In the genomic region with DNA sequence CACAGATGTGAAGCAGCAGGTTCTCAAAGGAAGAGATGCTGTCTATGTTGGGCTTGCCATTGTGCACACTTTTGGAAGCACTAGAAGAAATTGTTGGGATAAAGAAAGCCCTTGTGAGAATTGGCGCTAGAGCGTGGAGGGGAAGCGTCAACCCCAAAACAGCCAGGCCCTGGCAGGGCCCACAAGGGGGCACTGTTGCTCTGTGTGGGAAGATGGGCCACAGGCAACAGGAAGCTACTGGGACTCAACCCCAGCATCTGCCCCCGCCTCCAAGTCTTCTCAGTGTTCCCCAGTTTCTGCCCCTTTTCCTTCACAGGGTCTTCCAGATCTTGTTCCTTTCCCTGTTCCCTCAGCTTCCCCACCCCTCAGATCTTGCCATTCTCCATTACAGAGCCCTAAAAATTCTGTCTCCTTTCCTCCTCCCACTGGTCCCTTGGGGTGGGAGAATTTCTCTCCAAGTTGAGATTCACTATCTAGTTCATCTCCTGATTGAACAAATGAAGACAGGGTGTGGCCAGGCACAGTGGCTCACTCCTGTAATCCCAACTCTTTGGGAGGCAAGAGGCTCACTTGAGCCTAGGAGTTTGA, we compare ENCODE assay signal across 8 cellular contexts.
A peak's percentile ranks its signal among the peaks of the same experiment; 100 is the strongest.
DNase-seq lines count a peak whose midpoint lies in the region; ATAC-seq and TF ChIP-seq lines count a peak whose summit lies in the region.

No MANE protein-coding gene starts in this region.

- DNase-seq in GDM1 (lab: John Stamatoyannopoulos, UW) (peak; percentile 32), H4 (ENCODE audit: low spot score) (peak; percentile 37), NCI-H2107 (lab: John Stamatoyannopoulos, UW) (peak; percentile 1), mesothelial cell of epicardium (ENCODE audit: low spot score in 2 of 2, unreplicated experiment in 2 of 2) (no peak)
- peak; percentile 70 to 74 for DNase-seq in activated CD4-positive, alpha-beta T cell treated with anti-CD3 and anti-CD28 coated beads, Interleukin-2, amount 50 U/mL, for 48 hours
- DNase-seq in effector memory CD8-positive, alpha-beta T cell: peak; percentile 24 to 35 (median 27)
- DNase-seq in stimulated activated naive B cell treated with anti-CD40 and anti-IgM and Interleukin-4, amounts not matched to agents 10 μg/mL and 1 μg/mL and 100 μg/mL, for 72 hours: peak; percentile 40

- H3K27me3 Mint-ChIP-seq in effector memory CD8-positive, alpha-beta T cell: peaks cover 5 to 14% of the 10 kb centered on the region in 2 donors
- H3K27me3 Mint-ChIP-seq in mesothelial cell of epicardium (ENCODE audit: low read depth): peaks cover 3% of the 10 kb centered on the region
- H3K27me3 Mint-ChIP-seq in stimulated activated naive B cell treated with anti-CD40 and anti-IgM and Interleukin-4, amounts not matched to agents 10 μg/mL and 1 μg/mL and 100 μg/mL, for 72 hours: peaks cover 7 to 27% of the 10 kb centered on the region in 2 donors

- no peaks in the 10 kb centered on the region for H3K4me1 Mint-ChIP-seq in effector memory CD8-positive, alpha-beta T cell (ENCODE audit: low read depth in 2 of 2)
- no peaks in the 10 kb centered on the region for H3K4me1 Mint-ChIP-seq in mesothelial cell of epicardium
- no peaks in the 10 kb centered on the region for H3K4me1 Mint-ChIP-seq in stimulated activated naive B cell treated with anti-CD40 and anti-IgM and Interleukin-4, amounts not matched to agents 10 μg/mL and 1 μg/mL and 100 μg/mL, for 72 hours

- H3K36me3 Mint-ChIP-seq in effector memory CD8-positive, alpha-beta T cell (ENCODE audit: insufficient read depth): peaks cover 2% of the 10 kb centered on the region
- no peaks in the 10 kb centered on the region for H3K36me3 Mint-ChIP-seq in mesothelial cell of epicardium
- H3K36me3 Mint-ChIP-seq in stimulated activated naive B cell treated with anti-CD40 and anti-IgM and Interleukin-4, amounts not matched to agents 10 μg/mL and 1 μg/mL and 100 μg/mL, for 72 hours: no peaks in the 10 kb centered on the region

- peak; percentile 47 for TF ChIP-seq CTCF in mesothelial cell of epicardium (IDR thresholded peaks at IDR 0.05; ENCODE audit: unreplicated experiment)

- no peaks in the 10 kb centered on the region for H3K9me3 Mint-ChIP-seq in effector memory CD8-positive, alpha-beta T cell
- peaks cover 25% of the 10 kb centered on the region for H3K9me3 Mint-ChIP-seq in mesothelial cell of epicardium
- H3K9me3 Mint-ChIP-seq in stimulated activated naive B cell treated with anti-CD40 and anti-IgM and Interleukin-4, amounts not matched to agents 10 μg/mL and 1 μg/mL and 100 μg/mL, for 72 hours: no peaks in the 10 kb centered on the region

- H3K27ac Mint-ChIP-seq in effector memory CD8-positive, alpha-beta T cell: no peak overlapping the region
- no peak overlapping the region for H3K27ac Mint-ChIP-seq in mesothelial cell of epicardium
- H3K27ac Mint-ChIP-seq in stimulated activated naive B cell treated with anti-CD40 and anti-IgM and Interleukin-4, amounts not matched to agents 10 μg/mL and 1 μg/mL and 100 μg/mL, for 72 hours: no peak overlapping the region

- ATAC-seq in effector memory CD8-positive, alpha-beta T cell (replicated peaks): peak; percentile 42
- peak; percentile 65 to 79 for ATAC-seq in stimulated activated naive B cell treated with anti-CD40 and anti-IgM and Interleukin-4, amounts not matched to agents 10 μg/mL and 1 μg/mL and 100 μg/mL, for 72 hours (replicated peaks)
- no peak for ATAC-seq in GM21390 (IDR thresholded peaks at IDR 0.05; ENCODE audit: unreplicated experiment)

- no peak overlapping the region for H3K4me3 Mint-ChIP-seq in effector memory CD8-positive, alpha-beta T cell
- H3K4me3 Mint-ChIP-seq in mesothelial cell of epicardium: no peak overlapping the region
- H3K4me3 Mint-ChIP-seq in stimulated activated naive B cell treated with anti-CD40 and anti-IgM and Interleukin-4, amounts not matched to agents 10 μg/mL and 1 μg/mL and 100 μg/mL, for 72 hours: no peak overlapping the region

Comparison
In these comparisons a context has a peak if more than half of its experiments do, and no peak if none do; other contexts are left out.
1. DNase-seq: peak in GDM1 (single experiment), H4 (single experiment), NCI-H2107 (single experiment), activated CD4-positive, alpha-beta T cell treated with anti-CD3 and anti-CD28 coated beads, Interleukin-2, amount 50 U/mL, for 48 hours (2 of 2), effector memory CD8-positive, alpha-beta T cell (3 of 3) and stimulated activated naive B cell treated with anti-CD40 and anti-IgM and Interleukin-4, amounts not matched to agents 10 μg/mL and 1 μg/mL and 100 μg/mL, for 72 hours (single experiment); none in mesothelial cell of epicardium (0 of 2).